10 cellular contexts compared by ENCODE assay signal in the genomic region with DNA sequence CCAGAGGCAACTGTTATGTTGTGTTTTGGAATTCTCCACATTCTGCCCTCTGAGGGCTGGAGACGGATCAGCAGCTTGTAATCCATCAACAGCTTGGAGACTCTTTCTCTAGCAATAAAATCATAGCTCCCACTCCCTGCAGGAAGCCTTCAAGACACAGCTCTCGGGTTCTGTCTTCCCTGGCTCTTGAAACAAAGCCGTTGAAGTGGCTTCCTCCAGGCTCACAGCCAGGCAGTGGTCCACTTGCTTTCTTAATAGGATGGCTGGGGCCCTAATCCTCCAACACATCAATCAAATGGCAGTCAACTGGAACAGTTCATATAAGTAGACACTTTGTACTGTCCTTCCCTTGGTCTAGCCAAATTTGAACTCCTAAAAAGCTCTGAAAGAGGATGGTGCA.
DNase-seq lines count a peak whose midpoint lies in the region; ATAC-seq, FAIRE-seq and TF ChIP-seq lines count a peak whose summit lies in the region.
"Had no signal": no experiment of that assay in that cellular context is flagged by ENCODE, and none has a peak within 500 bp of the region (broad histone marks: within the 10 kb centered on the region; RNA-seq: fewer than 3 reads in every experiment).

No MANE protein-coding gene starts in this region.

- no peak for FAIRE-seq in urothelium cell line (lab: Jason Lieb, UNC)
- FAIRE-seq: HTR-8/SVneo had no signal

- TF ChIP-seq CTCF in WERI-Rb-1 (IDR thresholded peaks at IDR 0.05; ENCODE audit: low read depth, low read length) = 0 out of 2 replicates have a peak, but pooled peaks have one; percentile 9
- TF ChIP-seq CTCF in retinal pigment epithelial cell (conservative IDR thresholded peaks at IDR 0.05; ENCODE audit: low read depth, low read length) = peak; percentile 3

- ATAC-seq in HG02798 (IDR thresholded peaks at IDR 0.05; ENCODE audit: poor library complexity, unreplicated experiment) = peak; percentile 12

- peak overlapping the region; percentile 86 for H3K27ac Mint-ChIP-seq in T-helper 2 cell treated with Interferon-gamma antibody and Interleukin-4, amounts not matched to agents 5 μg/mL and 100 μg/mL, for 36 hours

- no peak overlapping the region for H3K4me3 Mint-ChIP-seq in T-helper 2 cell treated with Interferon-gamma antibody and Interleukin-4, amounts not matched to agents 5 μg/mL and 100 μg/mL, for 36 hours

- H3K27ac ChIP-seq in WERI-Rb-1 = no peak overlapping the region

- H3K36me3 Mint-ChIP-seq in T-helper 2 cell treated with Interferon-gamma antibody and Interleukin-4, amounts not matched to agents 5 μg/mL and 100 μg/mL, for 36 hours (ENCODE audit: low read depth) = peaks cover 3% of the 10 kb centered on the region

- peaks cover 5% of the 10 kb centered on the region for H3K9me3 Mint-ChIP-seq in T-helper 2 cell treated with Interferon-gamma antibody and Interleukin-4, amounts not matched to agents 5 μg/mL and 100 μg/mL, for 36 hours

- no peaks in the 10 kb centered on the region for H3K9me3 ChIP-seq in WERI-Rb-1 (ENCODE audit: severe bottlenecking)
- H3K9me3 ChIP-seq: BE2C had no signal

- no peaks in the 10 kb centered on the region for H3K36me3 ChIP-seq in WERI-Rb-1
- H3K36me3 ChIP-seq: BE2C had no signal

- no peaks in the 10 kb centered on the region for H3K27me3 Mint-ChIP-seq in T-helper 2 cell treated with Interferon-gamma antibody and Interleukin-4, amounts not matched to agents 5 μg/mL and 100 μg/mL, for 36 hours (ENCODE audit: low read depth)

- peaks cover 19% of the 10 kb centered on the region for H3K4me1 Mint-ChIP-seq in T-helper 2 cell treated with Interferon-gamma antibody and Interleukin-4, amounts not matched to agents 5 μg/mL and 100 μg/mL, for 36 hours (ENCODE audit: low read depth)

- H3K4me3 ChIP-seq in WERI-Rb-1 (ENCODE audit: low read depth, low read length) (no peak overlapping the region), retinal pigment epithelial cell (ENCODE audit: low read length) (no peak overlapping the region)

- H3K27me3 ChIP-seq in WERI-Rb-1 (ENCODE audit: insufficient read depth, low read depth, severe bottlenecking) = no peaks in the 10 kb centered on the region
- H3K27me3 ChIP-seq: BE2C had no signal

- no peak for DNase-seq in T-helper 2 cell treated with Interferon-gamma antibody and Interleukin-4, amounts not matched to agents 5 μg/mL and 100 μg/mL, for 36 hours (ENCODE audit: low spot score)
- DNase-seq in T-helper 2 cell (no peak), WERI-Rb-1 (peak; percentile 53), retinal pigment epithelial cell (ENCODE audit: low read depth) (no peak), occipital lobe (lab: John Stamatoyannopoulos, UW) (no peak), urothelium cell line (ENCODE audit: low spot score) (no peak)
- no peak for DNase-seq in stimulated activated naive CD4-positive, alpha-beta T cell (lab: John Stamatoyannopoulos, UW)
- DNase-seq: BE2C had no signal
